10 cellular contexts compared by ENCODE assay signal in genomic region chr12:64583395-64584172, GRCh38. TPM values are rescaled to one million over a fixed set of nuclear protein-coding genes. Genes with fewer than 3 reads are reported as not detected.
DNase-seq lines count a peak whose midpoint lies in the region; ATAC-seq and TF ChIP-seq lines count a peak whose summit lies in the region.
"Had no signal": no experiment of that assay in that cellular context is flagged by ENCODE, and none has a peak within 500 bp of the region (broad histone marks: within the 10 kb centered on the region; RNA-seq: fewer than 3 reads in every experiment).

No MANE protein-coding gene starts in this region.

- H3K27ac Mint-ChIP-seq in activated CD4-positive, alpha-beta T cell treated with anti-CD3 and anti-CD28 coated beads, Interleukin-2, amount 10 ng/mL, durations not matched to agents 24 days and 14 days = no peak overlapping the region
- H3K27ac Mint-ChIP-seq in activated B cell treated with CpG ODN at 0.5 μM for 24 hours = no peak overlapping the region
- no peak overlapping the region for H3K27ac Mint-ChIP-seq in stimulated activated naive B cell treated with anti-CD40 and anti-IgM and Interleukin-4, amounts not matched to agents 10 μg/mL and 1 μg/mL and 100 μg/mL, for 72 hours

- POLR2A ChIA-PET in activated B cell treated with CpG ODN at 0.5 μM for 24 hours (lab: Charles Lee) = interaction anchor here (1.0 to 1.2 kb wide), 2 partner anchors 28 to 106 kb away, joined by 4 read pairs; no protein-coding TSS in a partner anchor

- CTCF ChIA-PET in activated B cell treated with CpG ODN at 0.5 μM for 24 hours (lab: Charles Lee) = interaction anchor here (0.6 to 1.6 kb wide), 5 partner anchors 11 to 143 kb away, joined by 3 to 7 read pairs (median 3); no protein-coding TSS in a partner anchor

- no peaks in the 10 kb centered on the region for H3K36me3 Mint-ChIP-seq in activated CD4-positive, alpha-beta T cell treated with anti-CD3 and anti-CD28 coated beads, Interleukin-2, amount 10 ng/mL, durations not matched to agents 24 days and 14 days (ENCODE audit: low read depth)
- H3K36me3 Mint-ChIP-seq in activated B cell treated with CpG ODN at 0.5 μM for 24 hours (ENCODE audit: low read depth) = no peaks in the 10 kb centered on the region
- H3K36me3 Mint-ChIP-seq in stimulated activated naive B cell treated with anti-CD40 and anti-IgM and Interleukin-4, amounts not matched to agents 10 μg/mL and 1 μg/mL and 100 μg/mL, for 72 hours = no peaks in the 10 kb centered on the region

- intact Hi-C loops in activated CD4-positive, alpha-beta T cell treated with anti-CD3 and anti-CD28 coated beads, Interleukin-2, amount 10 ng/mL, durations not matched to agents 24 days and 14 days (cut with micrococcal nuclease) = no loop called here
- intact Hi-C loops in activated B cell treated with CpG ODN at 0.5 μM for 24 hours (cut with micrococcal nuclease) = no loop called here
- intact Hi-C loops in left ventricle myocardium superior (cut with micrococcal nuclease) = no loop called here

- ATAC-seq in activated B cell treated with CpG ODN at 0.5 μM for 24 hours (ENCODE audit: low read depth) = no peak
- ATAC-seq in left ventricle myocardium superior = peak; percentile 61
- ATAC-seq in stimulated activated naive B cell treated with anti-CD40 and anti-IgM and Interleukin-4, amounts not matched to agents 10 μg/mL and 1 μg/mL and 100 μg/mL, for 72 hours (replicated peaks) = no peak
- no peak for ATAC-seq in HG03432 (IDR thresholded peaks at IDR 0.05; ENCODE audit: unreplicated experiment)

- peaks cover 11% of the 10 kb centered on the region for H3K4me1 Mint-ChIP-seq in activated CD4-positive, alpha-beta T cell treated with anti-CD3 and anti-CD28 coated beads, Interleukin-2, amount 10 ng/mL, durations not matched to agents 24 days and 14 days
- peaks cover 13% of the 10 kb centered on the region for H3K4me1 Mint-ChIP-seq in activated B cell treated with CpG ODN at 0.5 μM for 24 hours
- H3K4me1 Mint-ChIP-seq in stimulated activated naive B cell treated with anti-CD40 and anti-IgM and Interleukin-4, amounts not matched to agents 10 μg/mL and 1 μg/mL and 100 μg/mL, for 72 hours = peaks cover 8 to 13% of the 10 kb centered on the region in 2 donors

- DNase-seq in activated CD4-positive, alpha-beta T cell treated with anti-CD3 and anti-CD28 coated beads, Interleukin-2, amount 10 ng/mL, durations not matched to agents 24 days and 14 days = no peak
- DNase-seq in activated CD4-positive, alpha-beta T cell treated with anti-CD3 and anti-CD28 coated beads for 1 hour = no peak
- DNase-seq in activated B cell treated with CpG ODN at 0.5 μM for 24 hours = no peak
- DNase-seq in left ventricle myocardium superior = no peak
- DNase-seq in stimulated activated naive B cell treated with anti-CD40 and anti-IgM and Interleukin-4, amounts not matched to agents 10 μg/mL and 1 μg/mL and 100 μg/mL, for 72 hours = no peak
- DNase-seq in DMS79 (lab: John Stamatoyannopoulos, UW) = no peak
- no peak for DNase-seq in activated CD4-positive, alpha-beta T cell treated with anti-CD3 and anti-CD28 coated beads for 4 hours
- DNase-seq: esophagus squamous epithelium, NCI-H345 had no signal

- H3K9me3 Mint-ChIP-seq in activated CD4-positive, alpha-beta T cell treated with anti-CD3 and anti-CD28 coated beads, Interleukin-2, amount 10 ng/mL, durations not matched to agents 24 days and 14 days = no peaks in the 10 kb centered on the region
- no peaks in the 10 kb centered on the region for H3K9me3 Mint-ChIP-seq in activated B cell treated with CpG ODN at 0.5 μM for 24 hours
- H3K9me3 Mint-ChIP-seq in stimulated activated naive B cell treated with anti-CD40 and anti-IgM and Interleukin-4, amounts not matched to agents 10 μg/mL and 1 μg/mL and 100 μg/mL, for 72 hours = no peaks in the 10 kb centered on the region

- H3K27me3 Mint-ChIP-seq in activated CD4-positive, alpha-beta T cell treated with anti-CD3 and anti-CD28 coated beads, Interleukin-2, amount 10 ng/mL, durations not matched to agents 24 days and 14 days = peaks cover 6% of the 10 kb centered on the region
- no peaks in the 10 kb centered on the region for H3K27me3 Mint-ChIP-seq in activated B cell treated with CpG ODN at 0.5 μM for 24 hours
- H3K27me3 Mint-ChIP-seq in stimulated activated naive B cell treated with anti-CD40 and anti-IgM and Interleukin-4, amounts not matched to agents 10 μg/mL and 1 μg/mL and 100 μg/mL, for 72 hours = no peaks in the 10 kb centered on the region

- no peak for TF ChIP-seq CTCF in activated B cell treated with CpG ODN at 0.5 μM for 24 hours (IDR thresholded peaks at IDR 0.05)

- H3K4me3 Mint-ChIP-seq in activated CD4-positive, alpha-beta T cell treated with anti-CD3 and anti-CD28 coated beads, Interleukin-2, amount 10 ng/mL, durations not matched to agents 24 days and 14 days = peak overlapping the region; percentile 31
- H3K4me3 Mint-ChIP-seq in activated B cell treated with CpG ODN at 0.5 μM for 24 hours = peak overlapping the region; percentile 62
- H3K4me3 Mint-ChIP-seq in stimulated activated naive B cell treated with anti-CD40 and anti-IgM and Interleukin-4, amounts not matched to agents 10 μg/mL and 1 μg/mL and 100 μg/mL, for 72 hours = peak overlapping the region; percentile 49 to 73

RNA-seq across cellular contexts. Expression of gene RASSF3, which starts 26.7 kb away (rescaled TPM):
- total RNA-seq in activated CD4-positive, alpha-beta T cell treated with anti-CD3 and anti-CD28 coated beads, Interleukin-2, amount 10 ng/mL, durations not matched to agents 24 days and 14 days = 40.8 and 43.1 TPM in 2 replicates
- total RNA-seq in activated B cell treated with CpG ODN at 0.5 μM for 24 hours = 90.9 and 95.7 TPM in 2 replicates
- 143 TPM for total RNA-seq in left ventricle myocardium superior
